10 cellular contexts compared by ENCODE assay signal in the genomic region with DNA sequence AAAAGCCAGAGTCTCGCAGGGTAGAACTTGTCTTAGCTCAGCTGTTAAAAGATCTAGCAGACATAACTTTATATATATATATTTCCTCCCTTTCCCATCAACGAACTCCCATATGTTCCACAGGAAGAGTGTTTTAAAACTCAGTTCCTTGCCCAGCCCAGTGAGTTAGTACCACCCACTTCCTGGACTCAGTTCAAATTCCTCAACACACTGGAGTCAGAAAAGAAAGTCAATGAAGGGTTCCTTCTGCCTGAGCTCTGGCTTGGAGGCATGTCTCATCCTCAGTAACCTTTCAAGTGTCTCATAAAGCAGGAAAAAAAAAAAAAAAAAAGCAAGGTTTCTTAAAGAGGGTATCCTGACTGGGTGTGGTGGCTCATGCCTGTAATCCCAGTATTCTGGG. TPM values are rescaled to one million over a fixed set of nuclear protein-coding genes. Genes with fewer than 3 reads are reported as not detected.
DNase-seq lines count a peak whose midpoint lies in the region; ATAC-seq, FAIRE-seq and TF ChIP-seq lines count a peak whose summit lies in the region.
"Had no signal": no experiment of that assay in that cellular context is flagged by ENCODE, and none has a peak within 500 bp of the region (broad histone marks: within the 10 kb centered on the region; RNA-seq: fewer than 3 reads in every experiment).

No MANE protein-coding gene starts in this region.

- no peaks in the 10 kb centered on the region for H3K27me3 ChIP-seq in breast epithelium
- H3K27me3 ChIP-seq in astrocyte (ENCODE audit: insufficient read depth, low read length): no peaks in the 10 kb centered on the region
- H3K27me3 ChIP-seq in upper lobe of left lung: no peaks in the 10 kb centered on the region
- H3K27me3 ChIP-seq: ovary had no signal

- H3K9me3 ChIP-seq in breast epithelium: no peaks in the 10 kb centered on the region
- H3K9me3 ChIP-seq in astrocyte (ENCODE audit: insufficient read depth, low read depth, low read length): no peaks in the 10 kb centered on the region
- no peaks in the 10 kb centered on the region for H3K9me3 ChIP-seq in upper lobe of left lung
- H3K9me3 ChIP-seq: ovary had no signal

- H4K20me1 ChIP-seq in astrocyte (ENCODE audit: insufficient read depth, low read length): peaks cover 98% of the 10 kb centered on the region

- H3K27ac Mint-ChIP-seq in MCF 10A (ENCODE audit: low read depth, unreplicated experiment): no peak overlapping the region
- H3K27ac Mint-ChIP-seq in astrocyte (ENCODE audit: unreplicated experiment): no peak overlapping the region

- WGBS in upper lobe of left lung, 2 donors: 13 to 18% methylated on average over 2 of the region's 2 CpGs

- no peak for TF ChIP-seq CTCF in MCF 10A (IDR thresholded peaks at IDR 0.05; ENCODE audit: unreplicated experiment)
- no peak for TF ChIP-seq CTCF in breast epithelium (IDR thresholded peaks at IDR 0.05)
- TF ChIP-seq CTCF in astrocyte (IDR thresholded peaks at IDR 0.05; ENCODE audit: insufficient read depth, low read depth, low read length): no peak
- no peak for TF ChIP-seq CTCF in upper lobe of left lung (IDR thresholded peaks at IDR 0.05)

- H3K27me3 Mint-ChIP-seq in MCF 10A (ENCODE audit: insufficient read depth, unreplicated experiment) (no peaks in the 10 kb centered on the region), astrocyte (ENCODE audit: low read depth, unreplicated experiment) (no peaks in the 10 kb centered on the region)

- H3K36me3 ChIP-seq in breast epithelium (no peaks in the 10 kb centered on the region), astrocyte (ENCODE audit: insufficient read depth, low read length) (peaks cover 37% of the 10 kb centered on the region), upper lobe of left lung (peaks cover 25 to 67% (median 41%) of the 10 kb centered on the region in 4 donors)
- H3K36me3 ChIP-seq: ovary had no signal

- no peak for TF ChIP-seq EP300 in upper lobe of left lung (IDR thresholded peaks at IDR 0.05)

- H3K36me3 Mint-ChIP-seq in MCF 10A (ENCODE audit: insufficient read depth, unreplicated experiment): peaks cover 62% of the 10 kb centered on the region
- peaks cover 18% of the 10 kb centered on the region for H3K36me3 Mint-ChIP-seq in astrocyte (ENCODE audit: low read depth, unreplicated experiment)

- CTCF ChIA-PET in MCF 10A (lab: Yijun Ruan, JAX): interaction anchor here (0.5 to 1.7 kb wide), 5 partner anchors 9 to 677 kb away, joined by 3 to 6 read pairs (median 4); a partner anchor contains a TSS

- no peak for FAIRE-seq in astrocyte (lab: Jason Lieb, UNC)

- intact Hi-C loops in MCF 10A (cut with micrococcal nuclease) (no loop called here), breast epithelium (cut with DNase I; ENCODE audit: low total_unique reads) (no loop called here)

- peaks cover 91% of the 10 kb centered on the region for H3K79me2 ChIP-seq in astrocyte (ENCODE audit: insufficient read depth, low read length)

- H3K4me1 ChIP-seq in breast epithelium: peaks cover 11 to 26% of the 10 kb centered on the region in 2 donors
- H3K4me1 ChIP-seq in astrocyte (ENCODE audit: insufficient read depth, low read length): peaks cover 38% of the 10 kb centered on the region
- peaks cover 60 to 61% (median 61%) of the 10 kb centered on the region in 4 donors for H3K4me1 ChIP-seq in upper lobe of left lung

- DNase-seq in MCF 10A (ENCODE audit: unreplicated experiment) (peak; percentile 69), breast epithelium (ENCODE audit: low spot score in 2 of 2) (no peak), astrocyte (ENCODE audit: low read depth) (peak; percentile 65), kidney glomerular epithelial cell (lab: John Stamatoyannopoulos, UW) (peak; percentile 66), upper lobe of left lung (no peak), NCI-H526 (lab: John Stamatoyannopoulos, UW) (no peak), GM19238 (ENCODE audit: insufficient read length, low spot score) (no peak), NCI-H446 treated with DMSO at 0.1 percent for 48 hours (lab: John Stamatoyannopoulos, UW) (no peak)
- DNase-seq: DMS153, ovary had no signal

- peaks cover 60% of the 10 kb centered on the region for H3K4me1 Mint-ChIP-seq in MCF 10A (ENCODE audit: insufficient read depth, unreplicated experiment)
- H3K4me1 Mint-ChIP-seq in astrocyte (ENCODE audit: low read depth, unreplicated experiment): peaks cover 59% of the 10 kb centered on the region

- H3K4me3 Mint-ChIP-seq in MCF 10A (ENCODE audit: unreplicated experiment): no peak overlapping the region
- H3K4me3 Mint-ChIP-seq in astrocyte (ENCODE audit: unreplicated experiment): no peak overlapping the region

- H3K27ac ChIP-seq in breast epithelium: peak overlapping the region in 1 of 2 donors; percentile 10
- no peak overlapping the region for H3K27ac ChIP-seq in astrocyte (ENCODE audit: low read depth, low read length)
- peak overlapping the region; percentile 26 to 71 (median 63) for H3K27ac ChIP-seq in upper lobe of left lung
- H3K27ac ChIP-seq: ovary had no signal

- H3K9me3 Mint-ChIP-seq in MCF 10A (ENCODE audit: unreplicated experiment): no peaks in the 10 kb centered on the region
- no peaks in the 10 kb centered on the region for H3K9me3 Mint-ChIP-seq in astrocyte (ENCODE audit: unreplicated experiment)

- no peak overlapping the region for H2AFZ ChIP-seq in astrocyte (ENCODE audit: low read depth, low read length)

- H3K4me3 ChIP-seq in breast epithelium (no peak overlapping the region), astrocyte (ENCODE audit: insufficient read depth, low read depth, low read length) (no peak overlapping the region), upper lobe of left lung (peak overlapping the region in 1 of 4 donors; percentile 0)
- H3K4me3 ChIP-seq: ovary had no signal

- no peak overlapping the region for H3K9ac ChIP-seq in astrocyte (ENCODE audit: low read length)

- peak in 1 of 2 donors; percentile 69 for ATAC-seq in upper lobe of left lung (ENCODE audit: low FRiP score in 2 of 2)

- TF ChIP-seq POLR2A in breast epithelium (IDR thresholded peaks at IDR 0.05) (no peak), upper lobe of left lung (IDR thresholded peaks at IDR 0.05) (no peak)

- no TSS peak for BruUV-seq in MCF 10A (replicated peaks; lab: Mats Ljungman, UMichigan)

- no peak overlapping the region for H3K4me2 ChIP-seq in astrocyte (ENCODE audit: low read length)

- POLR2A ChIA-PET in MCF 10A (lab: Yijun Ruan, JAX): interaction anchor here (1.0 to 8.6 kb wide), 3 partner anchors 8 to 183 kb away, joined by 4 to 140 read pairs (median 5); a partner anchor contains a TSS

RNA-seq across cellular contexts. Expression of a gene that starts 15.6 kb away (rescaled TPM):
- total RNA-seq in MCF 10A (2022) (625 and 698 TPM in 2 replicates), breast epithelium (100 to 1,000 TPM; 236 to 302 (median 245) TPM), astrocyte (600 and 687 TPM in 2 replicates), upper lobe of left lung (100 to 1,000 TPM; 149 to 452 (median 344) TPM)

RNA-seq across cellular contexts. Expression of a gene that starts 21.5 kb away (rescaled TPM):
- total RNA-seq in MCF 10A (2022) (0.05 and 0.10 TPM in 2 replicates), breast epithelium (under 1 TPM in 1 of 3 donors, not detected in 2; under 0.01 TPM), astrocyte (0.07 TPM in 1 of 2 replicates, not detected in the other), upper lobe of left lung (under 1 TPM in 4 of 6 donors, not detected in 2; 0.11 to 0.91 (median 0.30) TPM)

RNA-seq across cellular contexts. Expression of a gene that starts 29.8 kb away (rescaled TPM):
- not detected in 2 replicates for total RNA-seq in MCF 10A (2022)
- total RNA-seq in breast epithelium: not detected
- total RNA-seq in astrocyte: not detected in 2 replicates
- total RNA-seq in upper lobe of left lung: 1 to 10 TPM in 2 of 6 donors, not detected in 4; 5.9 to 6.5 TPM

RNA-seq across cellular contexts. Expression of a gene that starts 44.4 kb away (rescaled TPM):
- total RNA-seq in MCF 10A (2022) (219 and 223 TPM in 2 replicates), breast epithelium (10 to 100 TPM; 64.8 to 79.3 (median 70.1) TPM), astrocyte (203 and 218 TPM in 2 replicates), upper lobe of left lung (100 to 1,000 TPM in 5 of 6 donors, 10 to 100 TPM in 1; 77.5 to 137 (median 119) TPM)

Comparison
In these comparisons a context has a peak if more than half of its experiments do, and no peak if none do; other contexts are left out.
1. DNase-seq: peak in MCF 10A (single experiment), astrocyte (single experiment) and kidney glomerular epithelial cell (single experiment); none in breast epithelium (0 of 2), upper lobe of left lung (0 of 2), NCI-H526 (0 of 2), GM19238 (single experiment) and NCI-H446 treated with DMSO at 0.1 percent for 48 hours (single experiment).